8 cellular contexts compared by ENCODE assay signal in the genomic region with DNA sequence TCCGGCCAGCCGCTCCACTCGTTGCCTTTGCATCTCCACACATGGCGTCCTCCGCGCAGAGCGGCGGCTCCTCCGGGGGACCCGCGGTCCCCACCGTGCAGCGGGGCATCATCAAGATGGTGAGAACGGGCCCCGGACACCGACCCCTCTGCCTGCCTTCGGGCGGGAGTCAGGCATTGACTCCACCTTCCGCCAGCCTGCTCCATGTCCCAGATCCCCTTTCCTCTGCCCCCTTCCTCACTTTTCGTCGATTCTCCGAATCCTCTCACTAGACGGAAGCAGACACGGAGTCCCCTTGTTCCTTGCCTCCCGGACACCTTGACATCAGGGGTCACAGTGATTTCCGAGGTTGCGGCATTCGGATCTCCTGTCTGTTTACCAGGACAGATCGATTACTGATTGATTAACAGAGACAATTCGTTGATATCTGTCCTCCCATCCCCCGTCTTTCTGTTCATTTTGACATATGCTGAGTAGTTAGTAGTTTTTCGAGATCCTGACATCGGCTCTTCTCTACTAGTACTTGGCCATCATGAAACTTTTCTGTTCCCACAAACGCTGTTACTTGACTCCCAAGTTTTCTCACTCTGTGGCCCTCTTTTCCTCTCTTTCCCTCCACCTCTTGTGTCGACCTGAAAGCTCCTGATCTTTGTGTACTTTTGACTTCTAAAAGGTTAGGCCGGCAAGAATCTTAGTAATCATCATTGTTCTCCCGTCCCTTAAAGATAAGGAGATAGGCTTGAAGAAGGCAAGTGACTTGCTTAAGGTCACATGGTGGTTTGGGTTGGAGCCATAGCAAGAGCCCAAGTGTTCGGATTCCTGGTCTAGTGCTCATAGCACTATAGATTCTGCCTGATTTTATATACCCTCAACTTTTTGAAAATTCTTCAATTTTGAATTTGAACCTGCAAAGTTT. TPM values are rescaled to one million over a fixed set of nuclear protein-coding genes. Genes with fewer than 3 reads are reported as not detected.
DNase-seq lines count a peak whose midpoint lies in the region; FAIRE-seq and TF ChIP-seq lines count a peak whose summit lies in the region.

No MANE protein-coding gene starts in this region.

- peaks cover 26% of the 10 kb centered on the region for H3K4me1 ChIP-seq in GM23248 (ENCODE audit: insufficient read depth)
- peaks cover 42% of the 10 kb centered on the region for H3K4me1 ChIP-seq in OCI-LY1 (ENCODE audit: insufficient read depth, low read length, severe bottlenecking)
- H3K4me1 ChIP-seq in mucosa of stomach (ENCODE audit: control insufficient read depth, insufficient read depth, low read length) = peaks cover 9% of the 10 kb centered on the region

- H3K4me3 ChIP-seq in GM23248 (peak overlapping the region; percentile 94), OCI-LY1 (ENCODE audit: low read depth, low read length, poor library complexity, severe bottlenecking) (peak overlapping the region; percentile 72), mucosa of stomach (ENCODE audit: low read length) (peak overlapping the region; percentile 68)

- 0 out of 2 replicates have a peak, but pooled peaks cover 3% of the 10 kb centered on the region for H3K36me3 ChIP-seq in GM23248 (ENCODE audit: low read depth)
- H3K36me3 ChIP-seq in OCI-LY1 (ENCODE audit: insufficient read depth, low read length) = peaks cover 32% of the 10 kb centered on the region
- no peaks in the 10 kb centered on the region for H3K36me3 ChIP-seq in mucosa of stomach (ENCODE audit: control insufficient read depth, insufficient read depth, low read length)

- peaks cover 55% of the 10 kb centered on the region for H3K79me2 ChIP-seq in GM23248 (ENCODE audit: insufficient read depth)
- H3K79me2 ChIP-seq in OCI-LY1 (ENCODE audit: insufficient read depth, low read length) = peaks cover 54% of the 10 kb centered on the region

- H3K9ac ChIP-seq in GM23248 (peak overlapping the region; percentile 93), OCI-LY1 (ENCODE audit: low read length) (peak overlapping the region; percentile 78), mucosa of stomach (ENCODE audit: low read length) (peak overlapping the region; percentile 83)

- H4K20me1 ChIP-seq in GM23248 (ENCODE audit: insufficient read depth) = peaks cover 12% of the 10 kb centered on the region; the same call in 1 of the 2 replicates
- H4K20me1 ChIP-seq in OCI-LY1 (ENCODE audit: insufficient read depth, low read length) = no peaks in the 10 kb centered on the region

- TF ChIP-seq CTCF in OCI-LY1 (IDR thresholded peaks at IDR 0.05; ENCODE audit: low read length) = no peak

- H3K27ac ChIP-seq in GM23248 (peak overlapping the region; percentile 93), OCI-LY1 (ENCODE audit: low read depth, low read length, poor library complexity, severe bottlenecking) (no peak overlapping the region), cingulate gyrus (ENCODE audit: low read depth, low read length) (peak overlapping the region; percentile 29)

- no peak for TF ChIP-seq POLR2A in H54 (IDR thresholded peaks at IDR 0.05; ENCODE audit: low read depth, low read length)

- peak overlapping the region; percentile 92 for H3K4me2 ChIP-seq in GM23248 (ENCODE audit: unreplicated experiment)
- H3K4me2 ChIP-seq in OCI-LY1 (ENCODE audit: low read length) = peak overlapping the region; percentile 93

- DNase-seq in GM03348 (ENCODE audit: low spot score) = peak; percentile 27
- peak; percentile 70 for DNase-seq in GM23248
- DNase-seq in H54 (ENCODE audit: insufficient read length, low spot score) = no peak
- no peak for DNase-seq in H4 (ENCODE audit: low spot score)
- no peak for DNase-seq in NCI-H1048 (lab: John Stamatoyannopoulos, UW)

- FAIRE-seq in H54 (lab: Jason Lieb, UNC) = no peak

- 1% methylated on average over 37 to 38 of the region's 38 CpGs for WGBS in GM23248 (ENCODE audit: low coverage in 1 of 2, low lambda C conversion rate in 2 of 2, missing lambda C conversion rate in 2 of 2), 2 experiments

- H3K9me3 ChIP-seq in GM23248 (ENCODE audit: low read depth) (no peaks in the 10 kb centered on the region), OCI-LY1 (ENCODE audit: low read length) (no peaks in the 10 kb centered on the region), mucosa of stomach (ENCODE audit: control insufficient read depth, low read length) (no peaks in the 10 kb centered on the region)

- H3K9me2 ChIP-seq in GM23248 (ENCODE audit: insufficient read depth) (no peaks in the 10 kb centered on the region), OCI-LY1 (ENCODE audit: low read depth, low read length) (no peaks in the 10 kb centered on the region)

- peak overlapping the region; percentile 95 for H2AFZ ChIP-seq in GM23248
- no peak overlapping the region for H2AFZ ChIP-seq in OCI-LY1 (ENCODE audit: low read length)

- in situ Hi-C loops in GM23248 (cut with MboI) = no loop called here

- 0 out of 2 replicates have a peak, but pooled peaks cover 5% of the 10 kb centered on the region for H3F3A ChIP-seq in GM23248 (ENCODE audit: insufficient read depth)
- H3F3A ChIP-seq in OCI-LY1 (ENCODE audit: insufficient read depth, low read length) = no peaks in the 10 kb centered on the region

- no peaks in the 10 kb centered on the region for H3K27me3 ChIP-seq in GM23248 (replicated peaks; ENCODE audit: insufficient read depth)
- no peaks in the 10 kb centered on the region for H3K27me3 ChIP-seq in OCI-LY1 (ENCODE audit: insufficient read depth, low read length)
- H3K27me3 ChIP-seq in mucosa of stomach (ENCODE audit: control insufficient read depth, insufficient read depth, low read length) = no peaks in the 10 kb centered on the region

RNA-seq across cellular contexts. Expression of gene SND1, which starts 0.6 kb away (rescaled TPM):
- total RNA-seq in GM23248 (2014; rRNA removed; shearing (Covaris generic)) = 174 and 184 TPM in 2 replicates
- polyA plus RNA-seq in GM23248 (2016; fragmentation: Nextera tagmentation; extraction: Ambion mirVana) = 128 and 137 TPM in 2 replicates
- total RNA-seq in H4 (2014; rRNA removed; shearing (Covaris generic)) = 153 and 157 TPM in 2 replicates

RNA-seq across cellular contexts. Expression of gene PAX4, which starts 34.6 kb away (rescaled TPM):
- not detected in 2 replicates for total RNA-seq in GM23248 (2014; rRNA removed; shearing (Covaris generic))
- not detected in 2 replicates for polyA plus RNA-seq in GM23248 (2016; fragmentation: Nextera tagmentation; extraction: Ambion mirVana)
- not detected in 2 replicates for total RNA-seq in H4 (2014; rRNA removed; shearing (Covaris generic))

RNA-seq across cellular contexts. Expression of gene FSCN3, which starts 59.1 kb away (rescaled TPM):
- 3.8 TPM in 1 of 2 replicates, not detected in the other for total RNA-seq in GM23248 (2014; rRNA removed; shearing (Covaris generic))
- polyA plus RNA-seq in GM23248 (2016; fragmentation: Nextera tagmentation; extraction: Ambion mirVana) = not detected in 2 replicates
- total RNA-seq in H4 (2014; rRNA removed; shearing (Covaris generic)) = 1.7 and 2.9 TPM in 2 replicates

Comparison
In these comparisons a context has a peak if more than half of its experiments do, and no peak if none do; other contexts are left out.
1. DNase-seq: peak in GM03348 (single experiment) and GM23248 (single experiment); none in H54 (single experiment), H4 (single experiment) and NCI-H1048 (single experiment).
2. Peak in every context shown above with its lines, with median percentiles within 50 percentile points of each other: H3K4me3 ChIP-seq and H3K9ac ChIP-seq.